Comparison of ENCODE assay signal across 1 cellular context in genomic region chr7:99499356-99499712, GRCh38.
TF ChIP-seq lines count a peak whose summit lies in the region.

No MANE protein-coding gene starts in this region.

TF ChIP-seq in K562, 482 proteins besides CTCF, POLR2A, EP300 and RAD21:
- 0 out of 2 replicates have a peak, but pooled peaks have one; percentile 24 for TF ChIP-seq ELF4 (CRISPR knock-in tag; IDR thresholded peaks at IDR 0.05)
- TF ChIP-seq RREB1 (CRISPR knock-in tag; IDR thresholded peaks at IDR 0.05), result 0 out of 2 replicates have a peak, but pooled peaks have one; percentile 8
- no peak for TF ChIP-seq CEBPB (tag; IDR thresholded peaks at IDR 0.05)
- peak; percentile 35; the same call in 1 of the 2 replicates for TF ChIP-seq SMARCE1 (IDR thresholded peaks at IDR 0.05)
- no peak for TF ChIP-seq HDAC2 (IDR thresholded peaks at IDR 0.05)
